Comparison of ENCODE assay signal across 10 cellular contexts in genomic region chr12:53320352-53321195, GRCh38. TPM values are rescaled to one million over a fixed set of nuclear protein-coding genes. Genes with fewer than 3 reads are reported as not detected.
DNase-seq lines count a peak whose midpoint lies in the region; FAIRE-seq and TF ChIP-seq lines count a peak whose summit lies in the region.
"Had no signal": no experiment of that assay in that cellular context is flagged by ENCODE, and none has a peak within 500 bp of the region (broad histone marks: within the 10 kb centered on the region; RNA-seq: fewer than 3 reads in every experiment).

No MANE protein-coding gene starts in this region.

- H3K4me1 Mint-ChIP-seq in T-helper 1 cell treated with Interleukin-12 subunit alpha and Interleukin-12 subunit beta and Interleukin-4 antibody, amounts not matched to agents 30 μg/mL and 1 μg/mL, for 36 hours (ENCODE audit: low read depth) = peaks cover 32% of the 10 kb centered on the region

- no peak for TF ChIP-seq CTCF in keratinocyte (optimal IDR thresholded peaks at IDR 0.05 in 1 of 3, IDR thresholded peaks at IDR 0.05 in 1 of 3, conservative IDR thresholded peaks at IDR 0.05 in 1 of 3; ENCODE audit: extremely low read depth in 1 of 3, insufficient read depth in 2 of 3, low read length in 3 of 3)

- DNase-seq in T-helper 1 cell (no peak), adipocyte (ENCODE audit: low read depth) (peak; percentile 49), keratinocyte (ENCODE audit: low read depth, low spot score) (no peak), substantia nigra (lab: John Stamatoyannopoulos, UW) (no peak), occipital lobe (lab: John Stamatoyannopoulos, UW) (no peak), T-helper 9 cell (no peak), SHP77 treated with DMSO at 0.1 percent for 48 hours (lab: John Stamatoyannopoulos, UW) (no peak)

- dilution Hi-C loops in keratinocyte (cut with MboI; ENCODE audit: extremely low pct_ligation_motif_present, low sequenced_read_pairs) = no loop called here

- peak overlapping the region; percentile 98 for H2AFZ ChIP-seq in keratinocyte (ENCODE audit: control insufficient read depth, low read length)

- H3K9me1 ChIP-seq in keratinocyte (ENCODE audit: control insufficient read depth, extremely low read depth, insufficient read depth, low read length) = no peaks in the 10 kb centered on the region

- H3K27ac ChIP-seq in keratinocyte (ENCODE audit: control insufficient read depth, insufficient read depth, low read length) (peak overlapping the region; percentile 85), substantia nigra (ENCODE audit: low read depth, low read length, poor library complexity, severe bottlenecking) (peak overlapping the region; percentile 91)

- H3K9ac ChIP-seq in adipocyte (ENCODE audit: low read length) (peak overlapping the region; percentile 95), keratinocyte (ENCODE audit: control insufficient read depth, extremely low read depth, insufficient read depth, low read length) (peak overlapping the region; percentile 86)

- H3K4me3 Mint-ChIP-seq in T-helper 1 cell treated with Interleukin-12 subunit alpha and Interleukin-12 subunit beta and Interleukin-4 antibody, amounts not matched to agents 30 μg/mL and 1 μg/mL, for 36 hours = peak overlapping the region; percentile 97

- H3K27me3 ChIP-seq in adipocyte (replicated peaks; ENCODE audit: control insufficient read depth, insufficient read depth, low read length) = no peaks in the 10 kb centered on the region
- no peaks in the 10 kb centered on the region for H3K27me3 ChIP-seq in keratinocyte (ENCODE audit: control insufficient read depth, extremely low read depth, insufficient read depth, low read length)

- no peak for FAIRE-seq in keratinocyte (lab: Jason Lieb, UNC)

- H3K9me3 ChIP-seq in adipocyte (ENCODE audit: control insufficient read depth, low read length) (no peaks in the 10 kb centered on the region), keratinocyte (ENCODE audit: control insufficient read depth, low read depth, low read length) (no peaks in the 10 kb centered on the region)

- H3K4me1 ChIP-seq in adipocyte (ENCODE audit: control insufficient read depth, insufficient read depth, low read length) (peaks cover 22% of the 10 kb centered on the region), keratinocyte (ENCODE audit: control insufficient read depth, extremely low read depth, insufficient read depth, low read length) (peaks cover 21% of the 10 kb centered on the region)

- H3K4me2 ChIP-seq in keratinocyte (ENCODE audit: control insufficient read depth, extremely low read depth, insufficient read depth, low read depth, low read length) = peak overlapping the region; percentile 94

- H3K4me3 ChIP-seq in adipocyte (ENCODE audit: low read length) (peak overlapping the region; percentile 98), keratinocyte (ENCODE audit: control insufficient read depth in 2 of 3, extremely low read depth in 1 of 3, insufficient read depth in 2 of 3, low read depth in 1 of 3, low read length in 3 of 3) (peak overlapping the region; percentile 77 to 100 (median 93))

- peaks cover 2% of the 10 kb centered on the region for H3K79me2 ChIP-seq in keratinocyte (ENCODE audit: control insufficient read depth, insufficient read depth, low read length)

- H3K36me3 Mint-ChIP-seq in T-helper 1 cell treated with Interleukin-12 subunit alpha and Interleukin-12 subunit beta and Interleukin-4 antibody, amounts not matched to agents 30 μg/mL and 1 μg/mL, for 36 hours (ENCODE audit: low read depth) = peaks cover 10% of the 10 kb centered on the region

- no peaks in the 10 kb centered on the region for H3K9me3 Mint-ChIP-seq in T-helper 1 cell treated with Interleukin-12 subunit alpha and Interleukin-12 subunit beta and Interleukin-4 antibody, amounts not matched to agents 30 μg/mL and 1 μg/mL, for 36 hours

- H3K36me3 ChIP-seq in adipocyte (ENCODE audit: control insufficient read depth, insufficient read depth, low read length, severe bottlenecking) (peaks cover 22% of the 10 kb centered on the region), keratinocyte (ENCODE audit: control insufficient read depth in 2 of 2, extremely low read depth in 1 of 2, insufficient read depth in 2 of 2, low read length in 2 of 2) (peaks cover 6 to 8% of the 10 kb centered on the region in 2 experiments)

- H3K27ac Mint-ChIP-seq in T-helper 1 cell treated with Interleukin-12 subunit alpha and Interleukin-12 subunit beta and Interleukin-4 antibody, amounts not matched to agents 30 μg/mL and 1 μg/mL, for 36 hours = peak overlapping the region; percentile 94

- H4K20me1 ChIP-seq in keratinocyte (ENCODE audit: control insufficient read depth, extremely low read depth, insufficient read depth, low read length) = no peaks in the 10 kb centered on the region

- H3K27me3 Mint-ChIP-seq in T-helper 1 cell treated with Interleukin-12 subunit alpha and Interleukin-12 subunit beta and Interleukin-4 antibody, amounts not matched to agents 30 μg/mL and 1 μg/mL, for 36 hours (ENCODE audit: low read depth) = no peaks in the 10 kb centered on the region

RNA-seq across cellular contexts. Expression of gene AAAS, which starts 0.8 kb away (rescaled TPM):
- 42.1 to 58.3 TPM (median 42.3 TPM) in 3 replicates for polyA plus RNA-seq in keratinocyte
- polyA plus RNA-seq in keratinocyte (2011; ENCODE audit: low read depth) = 5.4 TPM
- 25.7 and 29.1 TPM in 2 replicates for polyA plus RNA-seq in keratinocyte (2011; cell fraction: cytosol; rRNA removed)
- 106 and 125 TPM in 2 replicates for polyA plus RNA-seq in keratinocyte (2011; cell fraction: nucleus; rRNA removed)
- polyA plus RNA-seq in keratinocyte (2012; ENCODE audit: low replicate concordance) = 28.7 and 45.0 TPM in 2 replicates
- 53.9 to 90.1 TPM (median 74.2 TPM) in 3 replicates for polyA minus RNA-seq in keratinocyte
- 41.2 TPM for polyA minus RNA-seq in keratinocyte (2011; cell fraction: cytosol; rRNA and poly(A)+ RNA removed)
- polyA minus RNA-seq in keratinocyte (2011; cell fraction: nucleus; rRNA and poly(A)+ RNA removed) = 26.0 and 32.9 TPM in 2 replicates
- 28.9 TPM for total RNA-seq in occipital lobe

RNA-seq across cellular contexts. Expression of gene SP7, which starts 15.6 kb away (rescaled TPM):
- not detected in 3 replicates for polyA plus RNA-seq in keratinocyte
- not detected for polyA plus RNA-seq in keratinocyte (2011; ENCODE audit: low read depth)
- polyA plus RNA-seq in keratinocyte (2011; cell fraction: cytosol; rRNA removed) = not detected in 2 replicates
- polyA plus RNA-seq in keratinocyte (2011; cell fraction: nucleus; rRNA removed) = not detected in 2 replicates
- not detected in 2 replicates for polyA plus RNA-seq in keratinocyte (2012; ENCODE audit: low replicate concordance)
- polyA minus RNA-seq in keratinocyte = not detected in 3 replicates
- polyA minus RNA-seq in keratinocyte (2011; cell fraction: cytosol; rRNA and poly(A)+ RNA removed) = not detected
- not detected in 2 replicates for polyA minus RNA-seq in keratinocyte (2011; cell fraction: nucleus; rRNA and poly(A)+ RNA removed)
- not detected for total RNA-seq in occipital lobe
- total RNA-seq: NCI-H460, pulmonary artery endothelial cell had no signal

RNA-seq across cellular contexts. Expression of gene MYG1, which starts 21.1 kb away (rescaled TPM):
- 24.2 to 31.9 TPM (median 27.2 TPM) in 3 replicates for polyA plus RNA-seq in keratinocyte
- 10.4 TPM for polyA plus RNA-seq in keratinocyte (2011; ENCODE audit: low read depth)
- 17.9 and 28.8 TPM in 2 replicates for polyA plus RNA-seq in keratinocyte (2011; cell fraction: cytosol; rRNA removed)
- 19.1 and 21.5 TPM in 2 replicates for polyA plus RNA-seq in keratinocyte (2011; cell fraction: nucleus; rRNA removed)
- polyA plus RNA-seq in keratinocyte (2012; ENCODE audit: low replicate concordance) = 33.5 and 42.7 TPM in 2 replicates
- polyA minus RNA-seq in keratinocyte = 22.6 to 29.3 TPM (median 26.2 TPM) in 3 replicates
- 46.0 TPM for polyA minus RNA-seq in keratinocyte (2011; cell fraction: cytosol; rRNA and poly(A)+ RNA removed)
- polyA minus RNA-seq in keratinocyte (2011; cell fraction: nucleus; rRNA and poly(A)+ RNA removed) = 6.4 and 6.6 TPM in 2 replicates
- 39.5 TPM for total RNA-seq in occipital lobe

RNA-seq across cellular contexts. Expression of gene PFDN5, which starts 25.2 kb away (rescaled TPM):
- 546 to 674 TPM (median 659 TPM) in 3 replicates for polyA plus RNA-seq in keratinocyte
- 1,063 TPM for polyA plus RNA-seq in keratinocyte (2011; ENCODE audit: low read depth)
- 648 and 832 TPM in 2 replicates for polyA plus RNA-seq in keratinocyte (2011; cell fraction: cytosol; rRNA removed)
- polyA plus RNA-seq in keratinocyte (2011; cell fraction: nucleus; rRNA removed) = 474 and 508 TPM in 2 replicates
- polyA plus RNA-seq in keratinocyte (2012; ENCODE audit: low replicate concordance) = 440 and 574 TPM in 2 replicates
- polyA minus RNA-seq in keratinocyte = 84.4 to 171 TPM (median 143 TPM) in 3 replicates
- 74.6 TPM for polyA minus RNA-seq in keratinocyte (2011; cell fraction: cytosol; rRNA and poly(A)+ RNA removed)
- 34.1 and 57.4 TPM in 2 replicates for polyA minus RNA-seq in keratinocyte (2011; cell fraction: nucleus; rRNA and poly(A)+ RNA removed)
- total RNA-seq in occipital lobe = 423 TPM

RNA-seq across cellular contexts. Expression of gene ESPL1, which starts 52.5 kb away (rescaled TPM):
- 0.80 to 3.7 TPM (median 3.7 TPM) in 3 replicates for polyA plus RNA-seq in keratinocyte
- polyA plus RNA-seq in keratinocyte (2011; ENCODE audit: low read depth) = 1.3 TPM
- 0.46 and 0.64 TPM in 2 replicates for polyA plus RNA-seq in keratinocyte (2011; cell fraction: cytosol; rRNA removed)
- 4.3 and 5.5 TPM in 2 replicates for polyA plus RNA-seq in keratinocyte (2011; cell fraction: nucleus; rRNA removed)
- 1.0 and 3.0 TPM in 2 replicates for polyA plus RNA-seq in keratinocyte (2012; ENCODE audit: low replicate concordance)
- polyA minus RNA-seq in keratinocyte = 1.5 to 9.7 TPM (median 5.8 TPM) in 3 replicates
- polyA minus RNA-seq in keratinocyte (2011; cell fraction: cytosol; rRNA and poly(A)+ RNA removed) = 2.9 TPM
- polyA minus RNA-seq in keratinocyte (2011; cell fraction: nucleus; rRNA and poly(A)+ RNA removed) = 2.1 and 2.9 TPM in 2 replicates
- 1.7 TPM for total RNA-seq in occipital lobe
